Comparison of ENCODE assay signal across 13 cellular contexts in genomic region chr10:87775766-87776165, GRCh38. TPM values are rescaled to one million over a fixed set of nuclear protein-coding genes. Genes with fewer than 3 reads are reported as not detected.
DNase-seq lines count a peak whose midpoint lies in the region; ATAC-seq and TF ChIP-seq lines count a peak whose summit lies in the region.
"Had no signal": no experiment of that assay in that cellular context is flagged by ENCODE, and none has a peak within 500 bp of the region (broad histone marks: within the 10 kb centered on the region; RNA-seq: fewer than 3 reads in every experiment).

No MANE protein-coding gene starts in this region.

- no peak overlapping the region for H3K4me3 Mint-ChIP-seq in T-helper 1 cell treated with Interleukin-12 subunit alpha and Interleukin-12 subunit beta and Interleukin-4 antibody, amounts not matched to agents 30 μg/mL and 1 μg/mL, for 36 hours
- H3K4me3 Mint-ChIP-seq in osteocyte (ENCODE audit: unreplicated experiment): peak overlapping the region; percentile 33
- H3K4me3 Mint-ChIP-seq: H9, WTC11 had no signal

- peaks cover 9% of the 10 kb centered on the region for H3K4me1 ChIP-seq in OCI-LY7 (ENCODE audit: insufficient read depth, low read length, poor library complexity, severe bottlenecking)

- POLR2A ChIA-PET in OCI-LY7 (lab: Charles Lee): interaction anchor here (0.6 to 1.6 kb wide), 9 partner anchors 10 to 1262 kb away, joined by 3 to 7 read pairs (median 3); no protein-coding TSS in a partner anchor

- H3K9me3 ChIP-seq in OCI-LY7 (ENCODE audit: low read length): no peaks in the 10 kb centered on the region; the same call in 1 of the 2 replicates

- ATAC-seq in HG03139 (IDR thresholded peaks at IDR 0.05; ENCODE audit: unreplicated experiment): no peak
- ATAC-seq: WTC11 had no signal

- H3K36me3 Mint-ChIP-seq in T-helper 1 cell treated with Interleukin-12 subunit alpha and Interleukin-12 subunit beta and Interleukin-4 antibody, amounts not matched to agents 30 μg/mL and 1 μg/mL, for 36 hours (ENCODE audit: low read depth): peaks cover 6% of the 10 kb centered on the region
- peaks cover 14% of the 10 kb centered on the region for H3K36me3 Mint-ChIP-seq in osteocyte (ENCODE audit: unreplicated experiment)

- TF ChIP-seq CTCF in OCI-LY7 (conservative IDR thresholded peaks at IDR 0.05; ENCODE audit: low read length) (no peak), osteocyte (IDR thresholded peaks at IDR 0.05) (no peak), GM20000 (IDR thresholded peaks at IDR 0.05; ENCODE audit: extremely low read depth, missing control alignments) (no peak)

- H4K20me1 ChIP-seq in OCI-LY7 (ENCODE audit: insufficient read depth, low read length): no peaks in the 10 kb centered on the region

- H2AFZ ChIP-seq in OCI-LY7 (ENCODE audit: low read length): no peak overlapping the region

- peak overlapping the region; percentile 43 for H3K27ac Mint-ChIP-seq in T-helper 1 cell treated with Interleukin-12 subunit alpha and Interleukin-12 subunit beta and Interleukin-4 antibody, amounts not matched to agents 30 μg/mL and 1 μg/mL, for 36 hours
- peak overlapping the region; percentile 89 for H3K27ac Mint-ChIP-seq in osteocyte (ENCODE audit: unreplicated experiment)
- H3K27ac Mint-ChIP-seq: H9, WTC11 had no signal

- H3K4me1 Mint-ChIP-seq in T-helper 1 cell treated with Interleukin-12 subunit alpha and Interleukin-12 subunit beta and Interleukin-4 antibody, amounts not matched to agents 30 μg/mL and 1 μg/mL, for 36 hours (ENCODE audit: low read depth): peaks cover 3% of the 10 kb centered on the region
- H3K4me1 Mint-ChIP-seq in osteocyte (ENCODE audit: unreplicated experiment): peaks cover 11% of the 10 kb centered on the region
- H3K4me1 Mint-ChIP-seq: H9, WTC11 had no signal

- H3K9me3 Mint-ChIP-seq in T-helper 1 cell treated with Interleukin-12 subunit alpha and Interleukin-12 subunit beta and Interleukin-4 antibody, amounts not matched to agents 30 μg/mL and 1 μg/mL, for 36 hours: no peaks in the 10 kb centered on the region
- H3K9me3 Mint-ChIP-seq in osteocyte (ENCODE audit: unreplicated experiment): no peaks in the 10 kb centered on the region
- H3K9me3 Mint-ChIP-seq: H9, WTC11 had no signal

- CTCF ChIA-PET in OCI-LY7 (lab: Charles Lee; ENCODE audit: unreplicated experiment): no interaction called here

- H3K9me2 ChIP-seq in OCI-LY7 (ENCODE audit: insufficient read depth, low read length): no peaks in the 10 kb centered on the region

- H3K27ac ChIP-seq in OCI-LY7 (ENCODE audit: low read depth, low read length, poor library complexity, severe bottlenecking): no peak overlapping the region

- intact Hi-C loops in OCI-LY7 (cut with micrococcal nuclease; ENCODE audit: unreplicated experiment): no loop called here

- no peaks in the 10 kb centered on the region for H3K27me3 Mint-ChIP-seq in T-helper 1 cell treated with Interleukin-12 subunit alpha and Interleukin-12 subunit beta and Interleukin-4 antibody, amounts not matched to agents 30 μg/mL and 1 μg/mL, for 36 hours (ENCODE audit: low read depth)
- H3K27me3 Mint-ChIP-seq in osteocyte (ENCODE audit: unreplicated experiment): no peaks in the 10 kb centered on the region

- no TSS peak for BruUV-seq in OCI-LY7 (replicated peaks; lab: Mats Ljungman, UMichigan)

- peak overlapping the region; percentile 24; the same call in 1 of the 2 replicates for H3K4me2 ChIP-seq in OCI-LY7 (ENCODE audit: low read length)

- peaks cover 28% of the 10 kb centered on the region; the same call in 1 of the 2 replicates for H3K79me2 ChIP-seq in OCI-LY7 (ENCODE audit: insufficient read depth, low read depth, low read length)

- H3K36me3 ChIP-seq in OCI-LY7 (ENCODE audit: insufficient read depth, low read length): peaks cover 78% of the 10 kb centered on the region

- DNase-seq in T-helper 1 cell: no peak
- no peak for DNase-seq in OCI-LY7 (ENCODE audit: low spot score)
- peak; percentile 23 for DNase-seq in dedifferentiated amniotic fluid mesenchymal stem cell (ENCODE audit: extremely low spot score)
- DNase-seq in osteocyte (ENCODE audit: extremely low spot score, unreplicated experiment): no peak
- no peak for DNase-seq in iPS-NIHi7 (ENCODE audit: extremely low spot score)
- DNase-seq in GM20000 (ENCODE audit: low spot score): no peak
- DNase-seq: H9; kidney; NCI-H1105 treated with DMSO at 0.1 percent for 48 hours; stimulated activated CD4-positive, alpha-beta T cell treated with anti-CD3 and anti-CD28 coated beads, Interleukin-1b, Interleukin-23, amount 100 ng/mL, for 48 hours had no signal

- H3K4me3 ChIP-seq in OCI-LY7 (ENCODE audit: low read depth, low read length, poor library complexity, severe bottlenecking): no peak overlapping the region

RNA-seq across cellular contexts. Expression of gene ATAD1, which starts 42.3 kb away (rescaled TPM):
- total RNA-seq in OCI-LY7 (2014; rRNA removed; shearing (Covaris generic)): 17.7 and 19.6 TPM in 2 replicates
- 44.7 and 47.7 TPM in 2 replicates for total RNA-seq in OCI-LY7 (2022)
- total RNA-seq in osteocyte: 61.1 and 63.2 TPM in 2 replicates
